Comparison of ENCODE assay signal across 9 cellular contexts in the genomic region with DNA sequence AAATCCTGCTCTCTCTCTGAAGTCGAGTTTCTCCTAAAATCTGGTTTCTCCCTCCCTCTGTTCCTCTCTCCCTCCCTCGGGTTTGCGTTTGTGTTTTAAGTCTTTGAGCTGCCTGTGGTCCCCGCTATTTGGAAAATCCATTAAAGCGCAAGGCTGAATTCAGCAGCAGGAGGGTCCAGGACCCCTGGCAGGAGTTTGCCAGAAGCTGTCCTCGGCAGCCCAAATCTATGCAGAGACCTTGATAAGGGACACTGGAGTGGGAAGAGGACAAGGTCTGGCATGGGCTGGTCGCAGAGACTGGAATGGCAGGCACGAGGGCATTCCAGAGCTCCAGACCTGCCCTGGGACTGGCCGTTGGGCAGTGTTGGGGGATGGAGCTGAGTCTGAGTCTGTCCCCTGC. TPM values are rescaled to one million over a fixed set of nuclear protein-coding genes. Genes with fewer than 3 reads are reported as not detected.
DNase-seq lines count a peak whose midpoint lies in the region; ATAC-seq and TF ChIP-seq lines count a peak whose summit lies in the region.
"Had no signal": no experiment of that assay in that cellular context is flagged by ENCODE, and none has a peak within 500 bp of the region (broad histone marks: within the 10 kb centered on the region; RNA-seq: fewer than 3 reads in every experiment).

No MANE protein-coding gene starts in this region.

- peak overlapping the region; percentile 49 for H3K4me3 Mint-ChIP-seq in activated CD4-positive, alpha-beta T cell treated with anti-CD3 and anti-CD28 coated beads, Interleukin-2, amount 10 ng/mL, durations not matched to agents 7 days and 5 days
- H3K4me3 Mint-ChIP-seq in stimulated activated memory B cell treated with anti-CD40 and anti-IgM and Interleukin-4, amounts not matched to agents 10 μg/mL and 1 μg/mL and 100 μg/mL, for 72 hours = peak overlapping the region; percentile 59

- H3K9ac ChIP-seq in iPS-18a (ENCODE audit: low read length) = no peak overlapping the region

- H3K36me3 ChIP-seq in ascending aorta = no peaks in the 10 kb centered on the region
- no peaks in the 10 kb centered on the region for H3K36me3 ChIP-seq in iPS-18a (ENCODE audit: control insufficient read depth, low read depth, low read length)

- CTCF ChIA-PET in activated CD4-positive, alpha-beta T cell treated with anti-CD3 and anti-CD28 coated beads, Interleukin-2, amount 10 ng/mL, durations not matched to agents 7 days and 5 days (lab: Charles Lee) = interaction anchor here (0.6 kb wide), 1 partner anchor 618 kb away, joined by 3 read pairs; no protein-coding TSS in a partner anchor

- intact Hi-C loops in ascending aorta (cut with DNase I) = loop anchor here (10.0 kb wide), 1 partner anchor 455 kb away; no protein-coding TSS in a partner anchor

- H3K27ac ChIP-seq in ascending aorta (peak overlapping the region; percentile 68 to 69), iPS-18a (ENCODE audit: low read length) (no peak overlapping the region)

- H3K4me3 ChIP-seq in ascending aorta = peak overlapping the region; percentile 81
- H3K4me3 ChIP-seq in iPS-18a (ENCODE audit: low read length) = peak overlapping the region; percentile 79

- POLR2A ChIA-PET in activated CD4-positive, alpha-beta T cell treated with anti-CD3 and anti-CD28 coated beads, Interleukin-2, amount 10 ng/mL, durations not matched to agents 7 days and 5 days (lab: Charles Lee) = no interaction called here

- H3K27me3 ChIP-seq in ascending aorta (no peaks in the 10 kb centered on the region), iPS-18a (ENCODE audit: control insufficient read depth, insufficient read depth, low read length) (peaks cover 38% of the 10 kb centered on the region)

- peaks cover 4% of the 10 kb centered on the region for H3K4me1 Mint-ChIP-seq in activated CD4-positive, alpha-beta T cell treated with anti-CD3 and anti-CD28 coated beads, Interleukin-2, amount 10 ng/mL, durations not matched to agents 7 days and 5 days
- H3K4me1 Mint-ChIP-seq in stimulated activated memory B cell treated with anti-CD40 and anti-IgM and Interleukin-4, amounts not matched to agents 10 μg/mL and 1 μg/mL and 100 μg/mL, for 72 hours = peaks cover 11% of the 10 kb centered on the region

- ATAC-seq in stimulated activated memory B cell treated with anti-CD40 and anti-IgM and Interleukin-4, amounts not matched to agents 10 μg/mL and 1 μg/mL and 100 μg/mL, for 72 hours = no peak
- no peak for ATAC-seq in esophagus mucosa
- ATAC-seq in GM19455 (IDR thresholded peaks at IDR 0.05; ENCODE audit: unreplicated experiment) = no peak

- H3K4me1 ChIP-seq in ascending aorta (peaks cover 5 to 6% of the 10 kb centered on the region in 2 donors), iPS-18a (ENCODE audit: control insufficient read depth, low read depth, low read length) (peaks cover 13% of the 10 kb centered on the region)

- peaks cover 23% of the 10 kb centered on the region for H3K27me3 Mint-ChIP-seq in activated CD4-positive, alpha-beta T cell treated with anti-CD3 and anti-CD28 coated beads, Interleukin-2, amount 10 ng/mL, durations not matched to agents 7 days and 5 days
- H3K27me3 Mint-ChIP-seq in stimulated activated memory B cell treated with anti-CD40 and anti-IgM and Interleukin-4, amounts not matched to agents 10 μg/mL and 1 μg/mL and 100 μg/mL, for 72 hours = peaks cover under 1% of the 10 kb centered on the region

- no peaks in the 10 kb centered on the region for H3K9me3 ChIP-seq in ascending aorta
- no peaks in the 10 kb centered on the region for H3K9me3 ChIP-seq in iPS-18a (ENCODE audit: control insufficient read depth, low read depth, low read length)

- no peak for TF ChIP-seq CTCF in ascending aorta (IDR thresholded peaks at IDR 0.05)

- H3K9me3 Mint-ChIP-seq in activated CD4-positive, alpha-beta T cell treated with anti-CD3 and anti-CD28 coated beads, Interleukin-2, amount 10 ng/mL, durations not matched to agents 7 days and 5 days = no peaks in the 10 kb centered on the region
- H3K9me3 Mint-ChIP-seq in stimulated activated memory B cell treated with anti-CD40 and anti-IgM and Interleukin-4, amounts not matched to agents 10 μg/mL and 1 μg/mL and 100 μg/mL, for 72 hours = no peaks in the 10 kb centered on the region

- no peak overlapping the region for H3K27ac Mint-ChIP-seq in activated CD4-positive, alpha-beta T cell treated with anti-CD3 and anti-CD28 coated beads, Interleukin-2, amount 10 ng/mL, durations not matched to agents 7 days and 5 days
- H3K27ac Mint-ChIP-seq in stimulated activated memory B cell treated with anti-CD40 and anti-IgM and Interleukin-4, amounts not matched to agents 10 μg/mL and 1 μg/mL and 100 μg/mL, for 72 hours = no peak overlapping the region

- no peaks in the 10 kb centered on the region for H3K36me3 Mint-ChIP-seq in activated CD4-positive, alpha-beta T cell treated with anti-CD3 and anti-CD28 coated beads, Interleukin-2, amount 10 ng/mL, durations not matched to agents 7 days and 5 days (ENCODE audit: low read depth)
- H3K36me3 Mint-ChIP-seq in stimulated activated memory B cell treated with anti-CD40 and anti-IgM and Interleukin-4, amounts not matched to agents 10 μg/mL and 1 μg/mL and 100 μg/mL, for 72 hours = no peaks in the 10 kb centered on the region

- DNase-seq in activated CD4-positive, alpha-beta T cell treated with anti-CD3 and anti-CD28 coated beads, Interleukin-2, amount 10 ng/mL, durations not matched to agents 7 days and 5 days = no peak
- no peak for DNase-seq in activated CD4-positive, alpha-beta T cell treated with anti-CD3 and anti-CD28 coated beads, Interleukin-2, amount 50 U/mL, for 1 hour
- DNase-seq in ascending aorta (ENCODE audit: low spot score in 2 of 2) (no peak), NCI-H2227 treated with DMSO at 0.1 percent for 48 hours (lab: John Stamatoyannopoulos, UW) (no peak)
- DNase-seq: NCI-H146 had no signal

RNA-seq across cellular contexts. Expression of gene PDZD2, which starts 1.1 kb away (rescaled TPM):
- not detected for total RNA-seq in activated CD4-positive, alpha-beta T cell treated with anti-CD3 and anti-CD28 coated beads, Interleukin-2, amount 10 ng/mL, durations not matched to agents 7 days and 5 days
- total RNA-seq in ascending aorta (8.1 TPM), esophagus mucosa (20.8 TPM)
